ENCODE assay signal across 1 cellular context in genomic region chr6:17381429-17382147, GRCh38.
TF ChIP-seq lines count a peak whose summit lies in the region.

No MANE protein-coding gene starts in this region.

TF ChIP-seq in K562, 482 proteins besides CTCF, POLR2A, EP300 and RAD21 (continued from another document):
- TF ChIP-seq WHSC1 (IDR thresholded peaks at IDR 0.05; ENCODE audit: low read length), result no peak
- TF ChIP-seq HMGN3 (IDR thresholded peaks at IDR 0.05; ENCODE audit: borderline replicate concordance, extremely low read depth, insufficient read length, low read depth, low read length), result no peak
- no peak for TF ChIP-seq TBL1XR1 (IDR thresholded peaks at IDR 0.05; ENCODE audit: low read length in 2 of 2)
- TF ChIP-seq BCL6 (CRISPR knock-in tag; IDR thresholded peaks at IDR 0.05), result peak; percentile 89; the same call in 1 of the 2 replicates
- no peak for TF ChIP-seq SUPT5H (IDR thresholded peaks at IDR 0.05)
- no peak for TF ChIP-seq EHMT2 (IDR thresholded peaks at IDR 0.05)
TF ChIP-seq in K562: peak in this region for 9.
